ENCODE assay signal across 1 cellular context in genomic region chr7:38178004-38178694, GRCh38.
TF ChIP-seq lines count a peak whose summit lies in the region.

A gene with protein sequence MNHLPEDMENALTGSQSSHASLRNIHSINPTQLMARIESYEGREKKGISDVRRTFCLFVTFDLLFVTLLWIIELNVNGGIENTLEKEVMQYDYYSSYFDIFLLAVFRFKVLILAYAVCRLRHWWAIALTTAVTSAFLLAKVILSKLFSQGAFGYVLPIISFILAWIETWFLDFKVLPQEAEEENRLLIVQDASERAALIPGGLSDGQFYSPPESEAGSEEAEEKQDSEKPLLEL (plus strand): TSS chr7:38178245. CDS start chr7:38207505, 29,260 bp downstream.

TF ChIP-seq in GM12878, 131 proteins besides CTCF, POLR2A, EP300 and RAD21 (continued from another document and continues in another):
- TF ChIP-seq, protein P1, sequence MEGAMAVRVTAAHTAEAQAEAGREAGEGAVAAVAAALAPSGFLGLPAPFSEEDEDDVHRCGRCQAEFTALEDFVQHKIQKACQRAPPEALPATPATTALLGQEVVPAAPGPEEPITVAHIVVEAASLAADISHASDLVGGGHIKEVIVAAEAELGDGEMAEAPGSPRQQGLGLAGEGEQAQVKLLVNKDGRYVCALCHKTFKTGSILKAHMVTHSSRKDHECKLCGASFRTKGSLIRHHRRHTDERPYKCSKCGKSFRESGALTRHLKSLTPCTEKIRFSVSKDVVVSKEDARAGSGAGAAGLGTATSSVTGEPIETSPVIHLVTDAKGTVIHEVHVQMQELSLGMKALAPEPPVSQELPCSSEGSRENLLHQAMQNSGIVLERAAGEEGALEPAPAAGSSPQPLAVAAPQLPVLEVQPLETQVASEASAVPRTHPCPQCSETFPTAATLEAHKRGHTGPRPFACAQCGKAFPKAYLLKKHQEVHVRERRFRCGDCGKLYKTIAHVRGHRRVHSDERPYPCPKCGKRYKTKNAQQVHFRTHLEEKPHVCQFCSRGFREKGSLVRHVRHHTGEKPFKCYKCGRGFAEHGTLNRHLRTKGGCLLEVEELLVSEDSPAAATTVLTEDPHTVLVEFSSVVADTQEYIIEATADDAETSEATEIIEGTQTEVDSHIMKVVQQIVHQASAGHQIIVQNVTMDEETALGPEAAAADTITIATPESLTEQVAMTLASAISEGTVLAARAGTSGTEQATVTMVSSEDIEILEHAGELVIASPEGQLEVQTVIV (IDR thresholded peaks at IDR 0.05; ENCODE audit: borderline replicate concordance, partially characterized antibody): no peak
- no peak for TF ChIP-seq RUNX3 (IDR thresholded peaks at IDR 0.05; ENCODE audit: low read length)
- TF ChIP-seq TCF12 (IDR thresholded peaks at IDR 0.05; ENCODE audit: low read depth, low read length): no peak
- TF ChIP-seq SMARCA5 (IDR thresholded peaks at IDR 0.05): peak; percentile 88
- no peak for TF ChIP-seq HDAC6 (IDR thresholded peaks at IDR 0.05; ENCODE audit: unreplicated experiment)
- TF ChIP-seq, protein P2, sequence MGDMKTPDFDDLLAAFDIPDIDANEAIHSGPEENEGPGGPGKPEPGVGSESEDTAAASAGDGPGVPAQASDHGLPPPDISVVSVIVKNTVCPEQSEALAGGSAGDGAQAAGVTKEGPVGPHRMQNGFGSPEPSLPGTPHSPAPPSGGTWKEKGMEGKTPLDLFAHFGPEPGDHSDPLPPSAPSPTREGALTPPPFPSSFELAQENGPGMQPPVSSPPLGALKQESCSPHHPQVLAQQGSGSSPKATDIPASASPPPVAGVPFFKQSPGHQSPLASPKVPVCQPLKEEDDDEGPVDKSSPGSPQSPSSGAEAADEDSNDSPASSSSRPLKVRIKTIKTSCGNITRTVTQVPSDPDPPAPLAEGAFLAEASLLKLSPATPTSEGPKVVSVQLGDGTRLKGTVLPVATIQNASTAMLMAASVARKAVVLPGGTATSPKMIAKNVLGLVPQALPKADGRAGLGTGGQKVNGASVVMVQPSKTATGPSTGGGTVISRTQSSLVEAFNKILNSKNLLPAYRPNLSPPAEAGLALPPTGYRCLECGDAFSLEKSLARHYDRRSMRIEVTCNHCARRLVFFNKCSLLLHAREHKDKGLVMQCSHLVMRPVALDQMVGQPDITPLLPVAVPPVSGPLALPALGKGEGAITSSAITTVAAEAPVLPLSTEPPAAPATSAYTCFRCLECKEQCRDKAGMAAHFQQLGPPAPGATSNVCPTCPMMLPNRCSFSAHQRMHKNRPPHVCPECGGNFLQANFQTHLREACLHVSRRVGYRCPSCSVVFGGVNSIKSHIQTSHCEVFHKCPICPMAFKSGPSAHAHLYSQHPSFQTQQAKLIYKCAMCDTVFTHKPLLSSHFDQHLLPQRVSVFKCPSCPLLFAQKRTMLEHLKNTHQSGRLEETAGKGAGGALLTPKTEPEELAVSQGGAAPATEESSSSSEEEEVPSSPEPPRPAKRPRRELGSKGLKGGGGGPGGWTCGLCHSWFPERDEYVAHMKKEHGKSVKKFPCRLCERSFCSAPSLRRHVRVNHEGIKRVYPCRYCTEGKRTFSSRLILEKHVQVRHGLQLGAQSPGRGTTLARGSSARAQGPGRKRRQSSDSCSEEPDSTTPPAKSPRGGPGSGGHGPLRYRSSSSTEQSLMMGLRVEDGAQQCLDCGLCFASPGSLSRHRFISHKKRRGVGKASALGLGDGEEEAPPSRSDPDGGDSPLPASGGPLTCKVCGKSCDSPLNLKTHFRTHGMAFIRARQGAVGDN (IDR thresholded peaks at IDR 0.05): peak; percentile 94
- TF ChIP-seq SREBF2 (IDR thresholded peaks at IDR 0.05; ENCODE audit: low read length): no peak
- TF ChIP-seq CEBPB (IDR thresholded peaks at IDR 0.05; ENCODE audit: borderline replicate concordance in 1 of 2, low read depth in 2 of 2, low read length in 2 of 2): no peak
- TF ChIP-seq ZNF622 (IDR thresholded peaks at IDR 0.05): no peak
- TF ChIP-seq RELA (IDR thresholded peaks at IDR 0.05; ENCODE audit: borderline replicate concordance, partially characterized antibody): peak; percentile 10
- no peak for TF ChIP-seq IRF4 (IDR thresholded peaks at IDR 0.05; ENCODE audit: low read depth, low read length)
- no peak for TF ChIP-seq TCF7 (IDR thresholded peaks at IDR 0.05; ENCODE audit: borderline replicate concordance)
- peak; percentile 71 for TF ChIP-seq GATAD2B (conservative IDR thresholded peaks at IDR 0.05; ENCODE audit: low read depth)
- peak; percentile 72 for TF ChIP-seq NR2F1 (conservative IDR thresholded peaks at IDR 0.05)
- TF ChIP-seq, protein P3, sequence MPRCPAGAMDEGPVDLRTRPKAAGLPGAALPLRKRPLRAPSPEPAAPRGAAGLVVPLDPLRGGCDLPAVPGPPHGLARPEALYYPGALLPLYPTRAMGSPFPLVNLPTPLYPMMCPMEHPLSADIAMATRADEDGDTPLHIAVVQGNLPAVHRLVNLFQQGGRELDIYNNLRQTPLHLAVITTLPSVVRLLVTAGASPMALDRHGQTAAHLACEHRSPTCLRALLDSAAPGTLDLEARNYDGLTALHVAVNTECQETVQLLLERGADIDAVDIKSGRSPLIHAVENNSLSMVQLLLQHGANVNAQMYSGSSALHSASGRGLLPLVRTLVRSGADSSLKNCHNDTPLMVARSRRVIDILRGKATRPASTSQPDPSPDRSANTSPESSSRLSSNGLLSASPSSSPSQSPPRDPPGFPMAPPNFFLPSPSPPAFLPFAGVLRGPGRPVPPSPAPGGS (IDR thresholded peaks at IDR 0.05; ENCODE audit: borderline replicate concordance, insufficient read depth, low read depth, low read length, poor library complexity, severe bottlenecking): no peak
- TF ChIP-seq PKNOX1 (IDR thresholded peaks at IDR 0.05): peak; percentile 98
- TF ChIP-seq POLR2AphosphoS2 (IDR thresholded peaks at IDR 0.05; ENCODE audit: low read depth, low read length): 0 out of 2 replicates have a peak, but pooled peaks have one; percentile 62
- TF ChIP-seq ATF7 (IDR thresholded peaks at IDR 0.05; ENCODE audit: low read depth): peak; percentile 76
- TF ChIP-seq STAT1 (conservative IDR thresholded peaks at IDR 0.05): no peak
- no peak for TF ChIP-seq PAX8 (IDR thresholded peaks at IDR 0.05)
- TF ChIP-seq, protein P4, sequence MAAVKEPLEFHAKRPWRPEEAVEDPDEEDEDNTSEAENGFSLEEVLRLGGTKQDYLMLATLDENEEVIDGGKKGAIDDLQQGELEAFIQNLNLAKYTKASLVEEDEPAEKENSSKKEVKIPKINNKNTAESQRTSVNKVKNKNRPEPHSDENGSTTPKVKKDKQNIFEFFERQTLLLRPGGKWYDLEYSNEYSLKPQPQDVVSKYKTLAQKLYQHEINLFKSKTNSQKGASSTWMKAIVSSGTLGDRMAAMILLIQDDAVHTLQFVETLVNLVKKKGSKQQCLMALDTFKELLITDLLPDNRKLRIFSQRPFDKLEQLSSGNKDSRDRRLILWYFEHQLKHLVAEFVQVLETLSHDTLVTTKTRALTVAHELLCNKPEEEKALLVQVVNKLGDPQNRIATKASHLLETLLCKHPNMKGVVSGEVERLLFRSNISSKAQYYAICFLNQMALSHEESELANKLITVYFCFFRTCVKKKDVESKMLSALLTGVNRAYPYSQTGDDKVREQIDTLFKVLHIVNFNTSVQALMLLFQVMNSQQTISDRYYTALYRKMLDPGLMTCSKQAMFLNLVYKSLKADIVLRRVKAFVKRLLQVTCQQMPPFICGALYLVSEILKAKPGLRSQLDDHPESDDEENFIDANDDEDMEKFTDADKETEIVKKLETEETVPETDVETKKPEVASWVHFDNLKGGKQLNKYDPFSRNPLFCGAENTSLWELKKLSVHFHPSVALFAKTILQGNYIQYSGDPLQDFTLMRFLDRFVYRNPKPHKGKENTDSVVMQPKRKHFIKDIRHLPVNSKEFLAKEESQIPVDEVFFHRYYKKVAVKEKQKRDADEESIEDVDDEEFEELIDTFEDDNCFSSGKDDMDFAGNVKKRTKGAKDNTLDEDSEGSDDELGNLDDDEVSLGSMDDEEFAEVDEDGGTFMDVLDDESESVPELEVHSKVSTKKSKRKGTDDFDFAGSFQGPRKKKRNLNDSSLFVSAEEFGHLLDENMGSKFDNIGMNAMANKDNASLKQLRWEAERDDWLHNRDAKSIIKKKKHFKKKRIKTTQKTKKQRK (IDR thresholded peaks at IDR 0.05; ENCODE audit: low read depth, low read length): 0 out of 2 replicates have a peak, but pooled peaks have one; percentile 13
- TF ChIP-seq, protein P5, sequence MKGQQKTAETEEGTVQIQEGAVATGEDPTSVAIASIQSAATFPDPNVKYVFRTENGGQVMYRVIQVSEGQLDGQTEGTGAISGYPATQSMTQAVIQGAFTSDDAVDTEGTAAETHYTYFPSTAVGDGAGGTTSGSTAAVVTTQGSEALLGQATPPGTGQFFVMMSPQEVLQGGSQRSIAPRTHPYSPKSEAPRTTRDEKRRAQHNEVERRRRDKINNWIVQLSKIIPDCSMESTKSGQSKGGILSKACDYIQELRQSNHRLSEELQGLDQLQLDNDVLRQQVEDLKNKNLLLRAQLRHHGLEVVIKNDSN (IDR thresholded peaks at IDR 0.05; ENCODE audit: borderline replicate concordance, extremely low read length, insufficient read depth, low read depth, low read length): no peak
- peak; percentile 94 for TF ChIP-seq CREM (IDR thresholded peaks at IDR 0.05; ENCODE audit: low read depth)
- TF ChIP-seq RFX5 (IDR thresholded peaks at IDR 0.05; ENCODE audit: low read depth, low read length): no peak
- TF ChIP-seq TBL1XR1 (IDR thresholded peaks at IDR 0.05; ENCODE audit: low read depth, low read length): no peak
- TF ChIP-seq, protein P6, sequence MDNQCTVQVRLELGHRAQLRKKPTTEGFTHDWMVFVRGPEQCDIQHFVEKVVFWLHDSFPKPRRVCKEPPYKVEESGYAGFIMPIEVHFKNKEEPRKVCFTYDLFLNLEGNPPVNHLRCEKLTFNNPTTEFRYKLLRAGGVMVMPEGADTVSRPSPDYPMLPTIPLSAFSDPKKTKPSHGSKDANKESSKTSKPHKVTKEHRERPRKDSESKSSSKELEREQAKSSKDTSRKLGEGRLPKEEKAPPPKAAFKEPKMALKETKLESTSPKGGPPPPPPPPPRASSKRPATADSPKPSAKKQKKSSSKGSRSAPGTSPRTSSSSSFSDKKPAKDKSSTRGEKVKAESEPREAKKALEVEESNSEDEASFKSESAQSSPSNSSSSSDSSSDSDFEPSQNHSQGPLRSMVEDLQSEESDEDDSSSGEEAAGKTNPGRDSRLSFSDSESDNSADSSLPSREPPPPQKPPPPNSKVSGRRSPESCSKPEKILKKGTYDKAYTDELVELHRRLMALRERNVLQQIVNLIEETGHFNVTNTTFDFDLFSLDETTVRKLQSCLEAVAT (IDR thresholded peaks at IDR 0.05): no peak; the same call in 1 of the 2 replicates
- peak; percentile 63; the same call in 1 of the 2 replicates for TF ChIP-seq MAX (IDR thresholded peaks at IDR 0.05; ENCODE audit: low read depth, low read length)
- TF ChIP-seq SIX5 (IDR thresholded peaks at IDR 0.05; ENCODE audit: low read depth, low read length, severe bottlenecking): no peak
- peak; percentile 98 for TF ChIP-seq PBX3 (IDR thresholded peaks at IDR 0.05; ENCODE audit: insufficient replicate concordance, low read depth, low read length)
- no peak for TF ChIP-seq GABPA (IDR thresholded peaks at IDR 0.05; ENCODE audit: low read depth)
- TF ChIP-seq, protein P7, sequence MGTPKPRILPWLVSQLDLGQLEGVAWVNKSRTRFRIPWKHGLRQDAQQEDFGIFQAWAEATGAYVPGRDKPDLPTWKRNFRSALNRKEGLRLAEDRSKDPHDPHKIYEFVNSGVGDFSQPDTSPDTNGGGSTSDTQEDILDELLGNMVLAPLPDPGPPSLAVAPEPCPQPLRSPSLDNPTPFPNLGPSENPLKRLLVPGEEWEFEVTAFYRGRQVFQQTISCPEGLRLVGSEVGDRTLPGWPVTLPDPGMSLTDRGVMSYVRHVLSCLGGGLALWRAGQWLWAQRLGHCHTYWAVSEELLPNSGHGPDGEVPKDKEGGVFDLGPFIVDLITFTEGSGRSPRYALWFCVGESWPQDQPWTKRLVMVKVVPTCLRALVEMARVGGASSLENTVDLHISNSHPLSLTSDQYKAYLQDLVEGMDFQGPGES (IDR thresholded peaks at IDR 0.05): peak; percentile 86; the same call in 1 of the 2 replicates
- no peak for TF ChIP-seq KAT2A (conservative IDR thresholded peaks at IDR 0.05; ENCODE audit: control insufficient read depth, low read depth, low read length)
- TF ChIP-seq SREBF1 (IDR thresholded peaks at IDR 0.05; ENCODE audit: low read length): no peak
- TF ChIP-seq ZBTB4 (CRISPR knock-in tag; IDR thresholded peaks at IDR 0.05): no peak
- peak; percentile 27; the same call in 1 of the 2 replicates for TF ChIP-seq NFYA (IDR thresholded peaks at IDR 0.05; ENCODE audit: borderline replicate concordance, low read depth, low read length)
